ENCODE assay signal across 15 cellular contexts in genomic region chr12:112852810-112853209, GRCh38. TPM values are rescaled to one million over a fixed set of nuclear protein-coding genes. Genes with fewer than 3 reads are reported as not detected.
DNase-seq lines count a peak whose midpoint lies in the region; ATAC-seq and TF ChIP-seq lines count a peak whose summit lies in the region.
"Had no signal": no experiment of that assay in that cellular context is flagged by ENCODE, and none has a peak within 500 bp of the region (broad histone marks: within the 10 kb centered on the region; RNA-seq: fewer than 3 reads in every experiment).

No MANE protein-coding gene starts in this region.

- no peak for TF ChIP-seq CTCF in right atrium auricular region (IDR thresholded peaks at IDR 0.05)
- no peak for TF ChIP-seq CTCF in heart right ventricle (IDR thresholded peaks at IDR 0.05)
- no peak for TF ChIP-seq CTCF in CD4-positive, alpha-beta T cell (IDR thresholded peaks at IDR 0.05)
- no peak for TF ChIP-seq CTCF in MCF 10A (IDR thresholded peaks at IDR 0.05; ENCODE audit: unreplicated experiment)
- TF ChIP-seq CTCF in smooth muscle cell (IDR thresholded peaks at IDR 0.05; ENCODE audit: borderline replicate concordance, insufficient read depth, poor library complexity, severe bottlenecking), result no peak

- no peak overlapping the region for H3K4me2 ChIP-seq in smooth muscle cell
- H3K4me2 ChIP-seq: BLaER1, GM23338 had no signal

- H3F3A ChIP-seq in smooth muscle cell (ENCODE audit: low read depth), result no peaks in the 10 kb centered on the region

- H3K4me1 ChIP-seq in right atrium auricular region (no peaks in the 10 kb centered on the region), heart right ventricle (no peaks in the 10 kb centered on the region), smooth muscle cell (ENCODE audit: low read depth) (no peaks in the 10 kb centered on the region)
- H3K4me1 ChIP-seq: BLaER1 had no signal

- H3K27ac Mint-ChIP-seq in CD4-positive, alpha-beta T cell, result no peak overlapping the region
- no peak overlapping the region for H3K27ac Mint-ChIP-seq in MCF 10A (ENCODE audit: low read depth, unreplicated experiment)
- H3K27ac Mint-ChIP-seq: GM23338 had no signal

- H3K79me2 ChIP-seq in smooth muscle cell (ENCODE audit: low read depth), result no peaks in the 10 kb centered on the region

- intact Hi-C loops in heart right ventricle (cut with DNase I) (no loop called here), MCF 10A (cut with micrococcal nuclease) (no loop called here)
- intact Hi-C loops in CD4-positive, alpha-beta T cell (cut with DNase I, micrococcal nuclease), result no loop called here

- no peaks in the 10 kb centered on the region for H4K20me1 ChIP-seq in smooth muscle cell (ENCODE audit: low read depth)
- H4K20me1 ChIP-seq: BLaER1 had no signal

- H3K4me1 Mint-ChIP-seq in CD4-positive, alpha-beta T cell (ENCODE audit: low read depth), result no peaks in the 10 kb centered on the region
- no peaks in the 10 kb centered on the region for H3K4me1 Mint-ChIP-seq in MCF 10A (ENCODE audit: insufficient read depth, unreplicated experiment)

- POLR2A ChIA-PET in CD4-positive, alpha-beta T cell (lab: Charles Lee), result no interaction called here
- POLR2A ChIA-PET in MCF 10A (lab: Yijun Ruan, JAX), result no interaction called here

- H3K27ac ChIP-seq in right atrium auricular region (no peak overlapping the region), heart right ventricle (no peak overlapping the region), smooth muscle cell (ENCODE audit: low read depth) (no peak overlapping the region)
- H3K27ac ChIP-seq in CD4-positive, alpha-beta T cell (ENCODE audit: low read depth, low read length), result no peak overlapping the region
- H3K27ac ChIP-seq: BLaER1 had no signal

- WGBS in heart right ventricle, 2 donors, result 27 to 32% methylated on average over 3 of the region's 3 CpGs
- WGBS in smooth muscle cell (ENCODE audit: low lambda C conversion rate), result 75% methylated on average over 3 of the region's 3 CpGs

- no peaks in the 10 kb centered on the region for H3K27me3 ChIP-seq in right atrium auricular region
- H3K27me3 ChIP-seq in heart right ventricle, result peaks cover 0 to 75% (median 52%) of the 10 kb centered on the region in 7 donors
- peaks cover 14% of the 10 kb centered on the region for H3K27me3 ChIP-seq in CD4-positive, alpha-beta T cell (ENCODE audit: control insufficient read depth, insufficient read depth, low read length)
- no peaks in the 10 kb centered on the region for H3K27me3 ChIP-seq in smooth muscle cell (ENCODE audit: low read depth)
- H3K27me3 ChIP-seq: BLaER1 had no signal

- no peak overlapping the region for H3K4me3 Mint-ChIP-seq in CD4-positive, alpha-beta T cell
- no peak overlapping the region for H3K4me3 Mint-ChIP-seq in MCF 10A (ENCODE audit: unreplicated experiment)
- H3K4me3 Mint-ChIP-seq: GM23338 had no signal

- no peaks in the 10 kb centered on the region for H3K9me3 Mint-ChIP-seq in CD4-positive, alpha-beta T cell
- no peaks in the 10 kb centered on the region for H3K9me3 Mint-ChIP-seq in MCF 10A (ENCODE audit: unreplicated experiment)
- H3K9me3 Mint-ChIP-seq: GM23338 had no signal

- no peak overlapping the region for H3K9ac ChIP-seq in smooth muscle cell (ENCODE audit: low read depth)
- H3K9ac ChIP-seq: BLaER1 had no signal

- no peaks in the 10 kb centered on the region for H3K9me3 ChIP-seq in right atrium auricular region
- no peaks in the 10 kb centered on the region for H3K9me3 ChIP-seq in heart right ventricle
- H3K9me3 ChIP-seq in CD4-positive, alpha-beta T cell (ENCODE audit: control insufficient read depth, low read length), result no peaks in the 10 kb centered on the region
- H3K9me3 ChIP-seq in smooth muscle cell (replicated peaks; ENCODE audit: low read depth), result no peaks in the 10 kb centered on the region
- H3K9me3 ChIP-seq: BLaER1 had no signal

- no peaks in the 10 kb centered on the region for H3K36me3 Mint-ChIP-seq in CD4-positive, alpha-beta T cell (ENCODE audit: low read depth)
- H3K36me3 Mint-ChIP-seq in MCF 10A (ENCODE audit: insufficient read depth, unreplicated experiment), result no peaks in the 10 kb centered on the region

- H3K36me3 ChIP-seq in right atrium auricular region, result no peaks in the 10 kb centered on the region
- no peaks in the 10 kb centered on the region for H3K36me3 ChIP-seq in heart right ventricle
- H3K36me3 ChIP-seq in smooth muscle cell (ENCODE audit: low read depth), result no peaks in the 10 kb centered on the region
- H3K36me3 ChIP-seq: BLaER1 had no signal

- no TSS peak for BruUV-seq in MCF 10A (replicated peaks; lab: Mats Ljungman, UMichigan)

- H3K27me3 Mint-ChIP-seq in CD4-positive, alpha-beta T cell, result peaks cover 71% of the 10 kb centered on the region
- peaks cover 64% of the 10 kb centered on the region for H3K27me3 Mint-ChIP-seq in MCF 10A (ENCODE audit: insufficient read depth, unreplicated experiment)

- H2AFZ ChIP-seq in smooth muscle cell (ENCODE audit: low read depth), result no peak overlapping the region
- H2AFZ ChIP-seq: GM23338 had no signal

- CTCF ChIA-PET in CD4-positive, alpha-beta T cell (lab: Charles Lee), result no interaction called here
- CTCF ChIA-PET in MCF 10A (lab: Yijun Ruan, JAX), result no interaction called here

- no peak for ATAC-seq in heart right ventricle
- no peak for ATAC-seq in CD4-positive, alpha-beta T cell (ENCODE audit: poor library complexity)
- ATAC-seq: GM23338 had no signal

- H3K4me3 ChIP-seq in right atrium auricular region, result no peak overlapping the region
- no peak overlapping the region for H3K4me3 ChIP-seq in heart right ventricle
- no peak overlapping the region for H3K4me3 ChIP-seq in smooth muscle cell
- H3K4me3 ChIP-seq: BLaER1, GM23338 had no signal

- peak; percentile 5 for DNase-seq in right atrium auricular region (ENCODE audit: low spot score)
- no peak for DNase-seq in heart right ventricle
- DNase-seq in NCI-H446 (lab: John Stamatoyannopoulos, UW), result peak; percentile 69 to 93
- peak; percentile 24 to 75 for DNase-seq in cerebellar nuclear complex (lab: John Stamatoyannopoulos, UW)
- no peak for DNase-seq in CD4-positive, alpha-beta T cell
- DNase-seq in MCF 10A (ENCODE audit: unreplicated experiment), result no peak
- no peak for DNase-seq in smooth muscle cell (lab: John Stamatoyannopoulos, UW; ENCODE audit: unreplicated experiment)
- DNase-seq: 8988T, AML-193, DMS79 treated with DMSO at 0.1 percent for 48 hours, EL, GDM1, H7 had no signal

RNA-seq across cellular contexts. Expression of gene OAS1, which starts 54.0 kb away (rescaled TPM):
- total RNA-seq in right atrium auricular region (1 to 10 TPM; 4.0 to 8.4 TPM), heart right ventricle (10 to 100 TPM in 4 of 10 donors, 1 to 10 TPM in 6; 4.1 to 20.3 (median 7.2) TPM), MCF 10A (2022) (1.3 and 1.5 TPM in 2 replicates), smooth muscle cell (not detected in 2 replicates)
- polyA plus RNA-seq in heart right ventricle (1 to 10 TPM; 5.4 to 6.5 TPM), smooth muscle cell (0.27 TPM in 1 of 2 replicates, not detected in the other)
- total RNA-seq in CD4-positive, alpha-beta T cell, result 1 to 10 TPM; 2.6 to 3.4 TPM
- total RNA-seq: GM23338 had no signal
- polyA plus RNA-seq: GM23338 had no signal

Comparison
In these comparisons a context has a peak if more than half of its experiments do, and no peak if none do; other contexts are left out.
1. DNase-seq: peak in right atrium auricular region (single experiment), NCI-H446 (2 of 2) and cerebellar nuclear complex (2 of 2); none in heart right ventricle (0 of 2), CD4-positive, alpha-beta T cell (0 of 10), MCF 10A (single experiment) and smooth muscle cell (single experiment).